Comparison of ENCODE assay signal across 8 cellular contexts in genomic region chr9:19127881-19128719, GRCh38. TPM values are rescaled to one million over a fixed set of nuclear protein-coding genes. Genes with fewer than 3 reads are reported as not detected.
A peak's percentile ranks its signal among the peaks of the same experiment; 100 is the strongest.
DNase-seq lines count a peak whose midpoint lies in the region; ATAC-seq, FAIRE-seq and TF ChIP-seq lines count a peak whose summit lies in the region.

No MANE protein-coding gene starts in this region.

- TF ChIP-seq POLR2A in GM12891 (IDR thresholded peaks at IDR 0.05; ENCODE audit: low read depth, low read length) (no peak), body of pancreas (IDR thresholded peaks at IDR 0.05) (no peak)

- no peaks in the 10 kb centered on the region for H3K9me3 ChIP-seq in SJSA1 (replicated peaks)
- no peaks in the 10 kb centered on the region for H3K9me3 ChIP-seq in body of pancreas

- peak overlapping the region; percentile 74 for H3K4me3 ChIP-seq in SJSA1
- H3K4me3 ChIP-seq in body of pancreas = peak overlapping the region; percentile 3 to 71

- H3K36me3 ChIP-seq in SJSA1 (peaks cover 11% of the 10 kb centered on the region), body of pancreas (replicated peaks in 1 of 2; ENCODE audit: insufficient read depth in 1 of 2, low read depth in 2 of 2) (no peaks in the 10 kb centered on the region)

- no peak for TF ChIP-seq CTCF in body of pancreas (IDR thresholded peaks at IDR 0.05)

- ATAC-seq in HG02678 (IDR thresholded peaks at IDR 0.05; ENCODE audit: unreplicated experiment) (peak; percentile 9), body of pancreas (peak; percentile 31)

- FAIRE-seq in GM12891 (lab: Jason Lieb, UNC) = peak; percentile 63

- peak overlapping the region; percentile 83 for H3K27ac ChIP-seq in SJSA1
- peak overlapping the region; percentile 70 to 88 (median 82) for H3K27ac ChIP-seq in body of pancreas

- H3K4me1 ChIP-seq in SJSA1 (replicated peaks) (peaks cover 21% of the 10 kb centered on the region), body of pancreas (peaks cover 19% of the 10 kb centered on the region)

- intact Hi-C loops in body of pancreas (cut with DNase I) = no loop called here

- H3K27me3 ChIP-seq in SJSA1 (replicated peaks) (no peaks in the 10 kb centered on the region), body of pancreas (no peaks in the 10 kb centered on the region)

- DNase-seq in GM12891 (ENCODE audit: insufficient read length, low spot score) (no peak), SJSA1 (ENCODE audit: low read depth in 1 of 2, low spot score in 2 of 2) (no peak), body of pancreas (peak; percentile 19 to 30 (median 23)), kidney tubule cell (ENCODE audit: low spot score) (peak; percentile 31), NCI-H748 treated with DMSO at 0.1 percent for 48 hours (lab: John Stamatoyannopoulos, UW) (no peak)
- DNase-seq in stimulated activated CD4-positive, alpha-beta T cell treated with anti-CD3 and anti-CD28 coated beads, Interleukin-4, amount 100 ng/mL, for 24 hours = peak; percentile 29
- DNase-seq in NK-92 treated with Interleukin-12 subunit alpha and Interleukin-12 subunit beta, amount 100 ng/mL, for 24 hours (lab: John Stamatoyannopoulos, UW) = no peak

- WGBS in body of pancreas, 2 donors = 6 to 8% methylated on average over 21 to 43 of the region's 43 CpGs

TF ChIP-seq in GM12891, 5 proteins besides CTCF, POLR2A, EP300 and RAD21:
- TF ChIP-seq POU2F2 (IDR thresholded peaks at IDR 0.05; ENCODE audit: low read depth, low read length) (no peak), POLR2AphosphoS5 (IDR thresholded peaks at IDR 0.05; ENCODE audit: low read depth, low read length) (no peak), TAF1 (IDR thresholded peaks at IDR 0.05; ENCODE audit: low read depth, low read length) (no peak), SPI1 (IDR thresholded peaks at IDR 0.05; ENCODE audit: low read depth, low read length) (no peak), PAX5 (IDR thresholded peaks at IDR 0.05; ENCODE audit: insufficient read depth, low read length, severe bottlenecking) (no peak)

RNA-seq across cellular contexts. Expression of gene PLIN2, which starts 0.8 kb away (rescaled TPM):
- 49.5 TPM for polyA plus RNA-seq in GM12891 (2012; ENCODE audit: low read depth, missing spikeins)
- total RNA-seq in SJSA1 (2014; rRNA removed; shearing (Covaris generic)) = 24.2 and 27.6 TPM in 2 replicates
- 10 to 100 TPM; 39.2 to 88.7 TPM for total RNA-seq in body of pancreas

RNA-seq across cellular contexts. Expression of gene HAUS6, which starts 25.4 kb away (rescaled TPM):
- 6.8 TPM for polyA plus RNA-seq in GM12891 (2012; ENCODE audit: low read depth, missing spikeins)
- 13.5 and 14.0 TPM in 2 replicates for total RNA-seq in SJSA1 (2014; rRNA removed; shearing (Covaris generic))
- total RNA-seq in body of pancreas = 1 to 10 TPM; 5.3 to 5.4 TPM

Comparison
In these comparisons a context has a peak if more than half of its experiments do, and no peak if none do; other contexts are left out.
1. DNase-seq: peak in body of pancreas (4 of 4), kidney tubule cell (single experiment) and stimulated activated CD4-positive, alpha-beta T cell treated with anti-CD3 and anti-CD28 coated beads, Interleukin-4, amount 100 ng/mL, for 24 hours (single experiment); none in GM12891 (single experiment), SJSA1 (0 of 2), NCI-H748 treated with DMSO at 0.1 percent for 48 hours (single experiment) and NK-92 treated with Interleukin-12 subunit alpha and Interleukin-12 subunit beta, amount 100 ng/mL, for 24 hours (single experiment).